Comparison of ENCODE assay signal across 16 cellular contexts in genomic region chr17:49291929-49292328, GRCh38.
DNase-seq lines count a peak whose midpoint lies in the region; ATAC-seq and TF ChIP-seq lines count a peak whose summit lies in the region.
"Had no signal": no experiment of that assay in that cellular context is flagged by ENCODE, and none has a peak within 500 bp of the region (broad histone marks: within the 10 kb centered on the region; RNA-seq: fewer than 3 reads in every experiment).

No MANE protein-coding gene starts in this region.

- in situ Hi-C loops in IMR-90 (cut with MboI; ENCODE audit: low sequenced_read_pairs) = no loop called here

- peak overlapping the region; percentile 30 for H3K27ac Mint-ChIP-seq in activated T-cell treated with anti-CD3 and anti-CD28 coated beads, Interleukin-2, amount 50 U/mL, for 72 hours
- H3K27ac Mint-ChIP-seq in activated T-cell treated with anti-CD3 and anti-CD28 coated beads, Interleukin-2, amount 50 U/mL, for 24 hours = no peak overlapping the region
- H3K27ac Mint-ChIP-seq in WTC11 = peak overlapping the region; percentile 34
- peak overlapping the region; percentile 24 for H3K27ac Mint-ChIP-seq in memory B cell

- TF ChIP-seq EP300 in tibial nerve (IDR thresholded peaks at IDR 0.05) = no peak

- H3K4me2 ChIP-seq in IMR-90 (ENCODE audit: low read depth, low read length) = no peak overlapping the region

- H3K4ac ChIP-seq in IMR-90 (ENCODE audit: low read depth, low read length) = no peak overlapping the region

- H3K79me1 ChIP-seq in IMR-90 (ENCODE audit: low read depth in 1 of 2, low read length in 2 of 2) = no peaks in the 10 kb centered on the region

- no TSS peak for BruUV-seq in IMR-90 (replicated peaks; lab: Mats Ljungman, UMichigan)

- no peak overlapping the region for H2AFZ ChIP-seq in IMR-90 (replicated peaks; ENCODE audit: low read length, poor library complexity)
- H2AFZ ChIP-seq: GM23248 had no signal

- TF ChIP-seq CTCF in IMR-90 (conservative IDR thresholded peaks at IDR 0.05; ENCODE audit: low read depth, low read length) = no peak
- TF ChIP-seq CTCF in WTC11 (IDR thresholded peaks at IDR 0.05) = no peak
- no peak for TF ChIP-seq CTCF in tibial nerve (IDR thresholded peaks at IDR 0.05)

- H4K5ac ChIP-seq in IMR-90 (ENCODE audit: low read depth, low read length) = no peak overlapping the region

- TF ChIP-seq POLR2A in IMR-90 (IDR thresholded peaks at IDR 0.05; ENCODE audit: low read depth, low read length) (no peak), tibial nerve (IDR thresholded peaks at IDR 0.05) (no peak)

- no peak overlapping the region for H3K4me3 Mint-ChIP-seq in activated T-cell treated with anti-CD3 and anti-CD28 coated beads, Interleukin-2, amount 50 U/mL, for 72 hours
- no peak overlapping the region for H3K4me3 Mint-ChIP-seq in activated T-cell treated with anti-CD3 and anti-CD28 coated beads, Interleukin-2, amount 50 U/mL, for 24 hours
- H3K4me3 Mint-ChIP-seq in WTC11 (no peak overlapping the region), memory B cell (no peak overlapping the region)
- H3K4me3 Mint-ChIP-seq: CD4-positive, alpha-beta memory T cell had no signal

- H3K36me3 Mint-ChIP-seq in activated T-cell treated with anti-CD3 and anti-CD28 coated beads, Interleukin-2, amount 50 U/mL, for 72 hours (ENCODE audit: insufficient read depth in 2 of 2) = no peaks in the 10 kb centered on the region
- H3K36me3 Mint-ChIP-seq in activated T-cell treated with anti-CD3 and anti-CD28 coated beads, Interleukin-2, amount 50 U/mL, for 24 hours (ENCODE audit: low read depth) = no peaks in the 10 kb centered on the region
- H3K36me3 Mint-ChIP-seq in WTC11 = no peaks in the 10 kb centered on the region
- peaks cover 6% of the 10 kb centered on the region for H3K36me3 Mint-ChIP-seq in memory B cell

- no peak overlapping the region for H2BK5ac ChIP-seq in IMR-90 (ENCODE audit: low read depth, low read length, poor library complexity, severe bottlenecking)

- dilution Hi-C loops in IMR-90 (cut with HindIII; ENCODE audit: low sequenced_read_pairs, unreplicated experiment) = no loop called here

- H3K18ac ChIP-seq in IMR-90 (ENCODE audit: low read depth, low read length) = no peak overlapping the region

- ATAC-seq in activated T-cell treated with anti-CD3 and anti-CD28 coated beads, Interleukin-2, amount 50 U/mL, for 72 hours (replicated peaks in 1 of 2) = no peak
- no peak for ATAC-seq in IMR-90 (ENCODE audit: low read depth)
- ATAC-seq in WTC11 = no peak
- ATAC-seq in memory B cell (ENCODE audit: low read depth) = no peak
- ATAC-seq: GM12878 had no signal

- DNase-seq in activated T-cell treated with anti-CD3 and anti-CD28 coated beads, Interleukin-2, amount 50 U/mL, for 72 hours = no peak
- DNase-seq in activated T-cell treated with anti-CD3 and anti-CD28 coated beads, Interleukin-2, amount 50 U/mL, for 24 hours = no peak
- DNase-seq in IMR-90 (no peak), WTC11 (ENCODE audit: low spot score) (no peak), memory B cell (ENCODE audit: low spot score in 2 of 2) (no peak), A172 (ENCODE audit: low spot score) (no peak), tibial nerve (ENCODE audit: low spot score in 2 of 2) (no peak)
- no peak for DNase-seq in activated CD4-positive, alpha-beta T cell treated with anti-CD3 and anti-CD28 coated beads, Interleukin-2, amount 50 U/mL, for 48 hours
- DNase-seq: BE2C; CD4-positive, alpha-beta memory T cell; DMS79; GM23248 had no signal

- H3K4me1 ChIP-seq in IMR-90 (ENCODE audit: control insufficient read depth, insufficient read depth, low read length) (no peaks in the 10 kb centered on the region), tibial nerve (no peaks in the 10 kb centered on the region)
- H3K4me1 ChIP-seq: BE2C, HAP-1 had no signal

- CTCF ChIA-PET in IMR-90 (lab: Yijun Ruan, JAX) = interaction anchor here (0.6 to 1.1 kb wide), 3 partner anchors 8 to 259 kb away, joined by 3 to 11 read pairs (median 5); no protein-coding TSS in a partner anchor
- CTCF ChIA-PET in WTC11 (lab: Charles Lee) = interaction anchor here (1.0 to 2.9 kb wide), 12 partner anchors 9 to 116 kb away, joined by 3 to 30 read pairs (median 6); partner anchors contain the start of gene PHOSPHO1

- no peaks in the 10 kb centered on the region for H3K9me1 ChIP-seq in IMR-90 (ENCODE audit: insufficient read depth, low read length)

- no peak overlapping the region for H2BK15ac ChIP-seq in IMR-90 (ENCODE audit: low read depth, low read length)

- no peak overlapping the region for H3K27ac ChIP-seq in IMR-90 (ENCODE audit: insufficient read depth, low read length)
- H3K27ac ChIP-seq in tibial nerve = no peak overlapping the region
- H3K27ac ChIP-seq: 22Rv1, C4-2B, GM23248 had no signal

- no peak overlapping the region for H3K9ac ChIP-seq in IMR-90 (ENCODE audit: low read depth, low read length)
- H3K9ac ChIP-seq: GM23248 had no signal

- no peak overlapping the region for H2BK120ac ChIP-seq in IMR-90 (ENCODE audit: low read depth, low read length)

- no peaks in the 10 kb centered on the region for H4K20me1 ChIP-seq in IMR-90 (ENCODE audit: insufficient read depth, low read length)

- H2AK9ac ChIP-seq in IMR-90 (replicated peaks; ENCODE audit: low read depth, low read length, poor library complexity) = no peak overlapping the region

- H3K4me3 ChIP-seq in IMR-90 (ENCODE audit: insufficient read depth, low read depth, low read length) (no peak overlapping the region), tibial nerve (no peak overlapping the region)
- H3K4me3 ChIP-seq: GM12878, GM23248, HAP-1 had no signal

- H4K8ac ChIP-seq in IMR-90 (ENCODE audit: low read depth in 2 of 2, low read length in 2 of 2) = no peak overlapping the region

- intact Hi-C loops in IMR-90 (cut with micrococcal nuclease) = loop anchor here (5.0 kb wide), 1 partner anchor 60 kb away; the partner anchor contains the start of gene PHOSPHO1

- no peak overlapping the region for H2AK5ac ChIP-seq in IMR-90 (ENCODE audit: low read depth, low read length)

- no peaks in the 10 kb centered on the region for H3K27me3 Mint-ChIP-seq in activated T-cell treated with anti-CD3 and anti-CD28 coated beads, Interleukin-2, amount 50 U/mL, for 72 hours (ENCODE audit: low read depth)
- no peaks in the 10 kb centered on the region for H3K27me3 Mint-ChIP-seq in activated T-cell treated with anti-CD3 and anti-CD28 coated beads, Interleukin-2, amount 50 U/mL, for 24 hours
- H3K27me3 Mint-ChIP-seq in WTC11 (ENCODE audit: low read depth) (no peaks in the 10 kb centered on the region), memory B cell (no peaks in the 10 kb centered on the region)
- H3K27me3 Mint-ChIP-seq: CD4-positive, alpha-beta memory T cell had no signal

- H3K14ac ChIP-seq in IMR-90 (replicated peaks; ENCODE audit: low read depth, low read length) = no peak overlapping the region

- H3K27me3 ChIP-seq in IMR-90 (ENCODE audit: control insufficient read depth, insufficient read depth, low read length) = no peaks in the 10 kb centered on the region
- H3K27me3 ChIP-seq in tibial nerve = no peaks in the 10 kb centered on the region
- H3K27me3 ChIP-seq: BE2C had no signal

- peaks cover 9% of the 10 kb centered on the region for H3K36me3 ChIP-seq in IMR-90 (ENCODE audit: control insufficient read depth, insufficient read depth, low read length)
- H3K36me3 ChIP-seq in tibial nerve = peaks cover 0 to 24% (median 0%) of the 10 kb centered on the region in 3 donors

- no peaks in the 10 kb centered on the region for H3K9me3 ChIP-seq in IMR-90 (ENCODE audit: control insufficient read depth, insufficient read depth, low read length)
- H3K9me3 ChIP-seq in tibial nerve = no peaks in the 10 kb centered on the region
- H3K9me3 ChIP-seq: BE2C, HAP-1 had no signal

- H2BK20ac ChIP-seq in IMR-90 (ENCODE audit: low read depth, low read length) = no peak overlapping the region

- no peak overlapping the region for H3K23ac ChIP-seq in IMR-90 (ENCODE audit: low read depth, low read length)

- H4K91ac ChIP-seq in IMR-90 (ENCODE audit: insufficient read depth, low read depth, low read length) = no peak overlapping the region

- POLR2A ChIA-PET in IMR-90 (lab: Charles Lee; ENCODE audit: unreplicated experiment) = no interaction called here
- POLR2A ChIA-PET in WTC11 (lab: Charles Lee) = no interaction called here

- TF ChIP-seq RAD21 in IMR-90 (IDR thresholded peaks at IDR 0.05; ENCODE audit: low read length) = no peak

- H3K56ac ChIP-seq in IMR-90 (ENCODE audit: extremely low read depth, insufficient read depth, low read length) = no peak overlapping the region

- no peaks in the 10 kb centered on the region for H3K9me3 Mint-ChIP-seq in activated T-cell treated with anti-CD3 and anti-CD28 coated beads, Interleukin-2, amount 50 U/mL, for 72 hours
- no peaks in the 10 kb centered on the region for H3K9me3 Mint-ChIP-seq in activated T-cell treated with anti-CD3 and anti-CD28 coated beads, Interleukin-2, amount 50 U/mL, for 24 hours
- H3K9me3 Mint-ChIP-seq in WTC11 = no peaks in the 10 kb centered on the region
- no peaks in the 10 kb centered on the region for H3K9me3 Mint-ChIP-seq in memory B cell

- peaks cover 10% of the 10 kb centered on the region for H3K4me1 Mint-ChIP-seq in activated T-cell treated with anti-CD3 and anti-CD28 coated beads, Interleukin-2, amount 50 U/mL, for 72 hours (ENCODE audit: low read depth)
- H3K4me1 Mint-ChIP-seq in activated T-cell treated with anti-CD3 and anti-CD28 coated beads, Interleukin-2, amount 50 U/mL, for 24 hours (ENCODE audit: low read depth) = peaks cover 15% of the 10 kb centered on the region
- no peaks in the 10 kb centered on the region; the same call in 1 of the 2 replicates for H3K4me1 Mint-ChIP-seq in WTC11
- no peaks in the 10 kb centered on the region for H3K4me1 Mint-ChIP-seq in memory B cell

TF ChIP-seq in IMR-90, 13 proteins besides CTCF, POLR2A, EP300 and RAD21:
- TF ChIP-seq BHLHE40 (IDR thresholded peaks at IDR 0.05; ENCODE audit: low read depth, low read length) (no peak), RCOR1 (IDR thresholded peaks at IDR 0.05; ENCODE audit: insufficient replicate concordance, low read length) (no peak), MAFK (IDR thresholded peaks at IDR 0.05; ENCODE audit: low read depth, low read length) (peak; percentile 95)

TF ChIP-seq in WTC11, 78 proteins besides CTCF, POLR2A, EP300 and RAD21 (continues in another document):
- TF ChIP-seq ZNF121 (CRISPR knock-in tag; IDR thresholded peaks at IDR 0.05) = no peak
